Comparison of ENCODE assay signal across 30 cellular contexts in genomic region chr4:30642520-30642919, GRCh38.
"Had no signal": no experiment of that assay in that cellular context is flagged by ENCODE, and none has a peak within 500 bp of the region (broad histone marks: within the 10 kb centered on the region; RNA-seq: fewer than 3 reads in every experiment).

No MANE protein-coding gene starts in this region.

- H3K27ac Mint-ChIP-seq: activated CD4-positive, alpha-beta T cell treated with anti-CD3 and anti-CD28 coated beads, Interleukin-2, amount 10 ng/mL, durations not matched to agents 7 days and 5 days; activated CD8-positive, alpha-beta T cell treated with anti-CD3 and anti-CD28 coated beads, Interleukin-2, amount 10 ng/mL, durations not matched to agents 7 days and 5 days; activated naive CD4-positive, alpha-beta T cell treated with anti-CD3 and anti-CD28 coated beads, Interleukin-2, amount 50 U/mL, for 24 hours; activated naive CD8-positive, alpha-beta T cell treated with anti-CD3 and anti-CD28 coated beads, Interleukin-2, amount 10 ng/mL, durations not matched to agents 7 days and 5 days; activated T-cell treated with anti-CD3 and anti-CD28 coated beads, Interleukin-2, amount 50 U/mL, for 24 hours; activated T-helper 2 cell treated with anti-CD3 and anti-CD28 coated beads, Interferon-gamma antibody, Interleukin-2, Interleukin-4, amounts not matched to agents 10 μg/mL and 5 μg/mL and 100 μg/mL, durations not matched to agents 14 hours and 24 hours and 36 hours; brain; T-helper 1 cell treated with Interleukin-12 subunit alpha and Interleukin-12 subunit beta and Interleukin-4 antibody, amounts not matched to agents 30 μg/mL and 1 μg/mL, for 36 hours; T-helper 2 cell treated with Interferon-gamma antibody and Interleukin-4, amounts not matched to agents 5 μg/mL and 100 μg/mL, for 36 hours had no signal

- H3K27me3 ChIP-seq: Peyer's patch, SJSA1 had no signal

- DNase-seq: activated CD4-positive, alpha-beta T cell treated with anti-CD3 and anti-CD28 coated beads, Interleukin-2, amount 10 ng/mL, durations not matched to agents 7 days and 5 days; activated CD4-positive, alpha-beta T cell treated with anti-CD3 and anti-CD28 coated beads, Interleukin-2, amount 50 U/mL, for 48 hours; activated CD8-positive, alpha-beta T cell treated with anti-CD3 and anti-CD28 coated beads, Interleukin-2, amount 10 ng/mL, durations not matched to agents 7 days and 5 days; activated gamma-delta T cell; activated naive CD4-positive, alpha-beta T cell treated with Interleukin-2 at 50 U/mL for 16 hours; activated naive CD8-positive, alpha-beta T cell treated with anti-CD3 and anti-CD28 coated beads, Interleukin-2, amount 10 ng/mL, durations not matched to agents 7 days and 5 days; activated T-cell treated with anti-CD3 and anti-CD28 coated beads, Interleukin-2, amount 50 U/mL, for 24 hours; amygdala; caudate nucleus; Kasumi-1; KG1; MM.1S; MV-4-11; NCI-H1105; NCI-H1417 treated with DMSO at 0.1 percent for 48 hours; NCI-H1694 treated with DMSO at 0.1 percent for 48 hours; NCI-H2029; NCI-H2171 treated with DMSO at 0.1 percent for 48 hours; NCI-H226; NCI-H524 treated with DMSO at 0.1 percent for 48 hours; Peyer's patch; RPMI8226; SHP77 treated with DMSO at 0.1 percent for 48 hours; SK-N-SH had no signal

- H3K9me3 ChIP-seq: Peyer's patch, SJSA1, SK-N-SH had no signal

- H3K4me1 ChIP-seq: Peyer's patch, SJSA1 had no signal

- H3K36me3 Mint-ChIP-seq: activated naive CD4-positive, alpha-beta T cell treated with anti-CD3 and anti-CD28 coated beads, Interleukin-2, amount 50 U/mL, for 24 hours; activated naive CD8-positive, alpha-beta T cell treated with anti-CD3 and anti-CD28 coated beads, Interleukin-2, amount 10 ng/mL, durations not matched to agents 7 days and 5 days; brain had no signal

- H3K9ac ChIP-seq: SK-N-SH had no signal

- H3K4me3 ChIP-seq: Peyer's patch, SJSA1 had no signal

- H3K4me3 Mint-ChIP-seq: activated CD4-positive, alpha-beta T cell treated with anti-CD3 and anti-CD28 coated beads, Interleukin-2, amount 10 ng/mL, durations not matched to agents 7 days and 5 days; activated CD8-positive, alpha-beta T cell treated with anti-CD3 and anti-CD28 coated beads, Interleukin-2, amount 10 ng/mL, durations not matched to agents 7 days and 5 days; activated naive CD4-positive, alpha-beta T cell treated with anti-CD3 and anti-CD28 coated beads, Interleukin-2, amount 50 U/mL, for 24 hours; activated naive CD8-positive, alpha-beta T cell treated with anti-CD3 and anti-CD28 coated beads, Interleukin-2, amount 10 ng/mL, durations not matched to agents 7 days and 5 days; activated T-cell treated with anti-CD3 and anti-CD28 coated beads, Interleukin-2, amount 50 U/mL, for 24 hours; brain; T-helper 1 cell treated with Interleukin-12 subunit alpha and Interleukin-12 subunit beta and Interleukin-4 antibody, amounts not matched to agents 30 μg/mL and 1 μg/mL, for 36 hours; T-helper 2 cell treated with Interferon-gamma antibody and Interleukin-4, amounts not matched to agents 5 μg/mL and 100 μg/mL, for 36 hours had no signal

- H3K9me3 Mint-ChIP-seq: activated CD4-positive, alpha-beta T cell treated with anti-CD3 and anti-CD28 coated beads, Interleukin-2, amount 10 ng/mL, durations not matched to agents 7 days and 5 days; activated naive CD8-positive, alpha-beta T cell treated with anti-CD3 and anti-CD28 coated beads, Interleukin-2, amount 10 ng/mL, durations not matched to agents 7 days and 5 days had no signal

- ATAC-seq: activated CD8-positive, alpha-beta T cell treated with anti-CD3 and anti-CD28 coated beads, Interleukin-2, amount 10 ng/mL, durations not matched to agents 7 days and 5 days had no signal

- H3K4me2 ChIP-seq: SK-N-SH had no signal

- H3K27ac ChIP-seq: Peyer's patch, SJSA1 had no signal

- H3K27me3 Mint-ChIP-seq: activated CD4-positive, alpha-beta T cell treated with anti-CD3 and anti-CD28 coated beads, Interleukin-2, amount 10 ng/mL, durations not matched to agents 7 days and 5 days; activated naive CD4-positive, alpha-beta T cell treated with anti-CD3 and anti-CD28 coated beads, Interleukin-2, amount 50 U/mL, for 24 hours; activated naive CD8-positive, alpha-beta T cell treated with anti-CD3 and anti-CD28 coated beads, Interleukin-2, amount 10 ng/mL, durations not matched to agents 7 days and 5 days; activated T-cell treated with anti-CD3 and anti-CD28 coated beads, Interleukin-2, amount 50 U/mL, for 24 hours; brain had no signal

- H3K4me1 Mint-ChIP-seq: activated CD4-positive, alpha-beta T cell treated with anti-CD3 and anti-CD28 coated beads, Interleukin-2, amount 10 ng/mL, durations not matched to agents 7 days and 5 days; activated naive CD4-positive, alpha-beta T cell treated with anti-CD3 and anti-CD28 coated beads, Interleukin-2, amount 50 U/mL, for 24 hours; activated naive CD8-positive, alpha-beta T cell treated with anti-CD3 and anti-CD28 coated beads, Interleukin-2, amount 10 ng/mL, durations not matched to agents 7 days and 5 days; brain had no signal

- H3K36me3 ChIP-seq: Peyer's patch, SJSA1 had no signal
